1 cellular context compared by ENCODE assay signal in the genomic region with DNA sequence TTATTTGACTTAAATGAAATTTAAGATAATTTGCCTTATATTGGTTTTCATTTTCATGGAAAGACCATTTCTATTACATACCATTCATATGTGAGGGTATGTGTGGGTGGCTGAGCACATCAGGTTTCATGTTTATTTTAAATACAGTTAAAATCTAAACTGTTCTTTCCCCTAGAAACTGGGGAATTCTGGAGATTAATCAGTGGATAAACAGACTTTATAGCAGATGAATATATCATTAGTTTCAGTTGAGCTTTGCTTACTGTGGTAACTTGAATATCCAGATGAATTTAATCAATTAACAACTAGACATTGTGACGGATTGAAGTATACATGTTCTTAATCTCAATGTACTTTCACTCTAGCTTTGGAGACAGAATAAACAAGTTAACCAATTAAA.
TF ChIP-seq lines count a peak whose summit lies in the region.

No MANE protein-coding gene starts in this region.

TF ChIP-seq in IMR-90, 13 proteins besides CTCF, POLR2A, EP300 and RAD21:
- TF ChIP-seq USF2 (IDR thresholded peaks at IDR 0.05; ENCODE audit: low read depth, low read length) = no peak
- no peak for TF ChIP-seq NFE2L2 (IDR thresholded peaks at IDR 0.05; ENCODE audit: low read depth, low read length)
- TF ChIP-seq CHD1 (IDR thresholded peaks at IDR 0.05; ENCODE audit: low read depth, low read length) = no peak
- TF ChIP-seq RCOR1 (IDR thresholded peaks at IDR 0.05; ENCODE audit: insufficient replicate concordance, low read length) = no peak
- no peak for TF ChIP-seq MAZ (IDR thresholded peaks at IDR 0.05; ENCODE audit: borderline replicate concordance, low read depth, low read length)
